Comparison of ENCODE assay signal across 37 cellular contexts in the genomic region with DNA sequence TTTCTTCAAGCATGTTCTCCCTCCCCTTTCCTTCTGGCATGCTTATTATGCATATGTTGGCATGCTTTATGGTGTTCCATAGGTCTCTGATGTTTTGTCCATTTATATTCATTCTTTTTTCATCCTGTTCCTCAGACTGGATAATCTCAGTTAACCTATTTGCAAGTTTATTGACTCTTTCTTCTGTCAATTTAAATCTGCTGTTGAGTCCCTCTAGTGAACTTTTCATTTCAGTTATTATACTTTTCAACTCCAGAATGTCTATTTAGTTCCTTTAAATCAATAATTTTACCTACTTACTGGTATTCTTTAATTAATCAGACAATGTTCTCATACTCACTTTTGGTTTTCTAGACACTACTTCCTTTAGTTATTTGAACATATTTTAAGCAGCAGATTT.
"Had no signal": no experiment of that assay in that cellular context is flagged by ENCODE, and none has a peak within 500 bp of the region (broad histone marks: within the 10 kb centered on the region; RNA-seq: fewer than 3 reads in every experiment).

No MANE protein-coding gene starts in this region.

- H3K4me1 Mint-ChIP-seq: activated CD4-positive, alpha-beta T cell treated with anti-CD3 and anti-CD28 coated beads for 36 hours; activated CD4-positive, alpha-beta T cell treated with anti-CD3 and anti-CD28 coated beads, Interleukin-2, amount 10 ng/mL, durations not matched to agents 7 days and 5 days; activated naive CD8-positive, alpha-beta T cell treated with anti-CD3 and anti-CD28 coated beads, Interleukin-2, amount 50 U/mL, for 24 hours; brain had no signal

- H3K4me3 Mint-ChIP-seq: activated CD4-positive, alpha-beta T cell treated with anti-CD3 and anti-CD28 coated beads for 36 hours; activated CD4-positive, alpha-beta T cell treated with anti-CD3 and anti-CD28 coated beads, Interleukin-2, amount 10 ng/mL, durations not matched to agents 7 days and 5 days; activated CD8-positive, alpha-beta T cell treated with anti-CD3 and anti-CD28 coated beads, Interleukin-2, amount 10 ng/mL, durations not matched to agents 7 days and 5 days; activated naive CD4-positive, alpha-beta T cell treated with anti-CD3 and anti-CD28 coated beads for 36 hours; activated naive CD8-positive, alpha-beta T cell; activated naive CD8-positive, alpha-beta T cell treated with anti-CD3 and anti-CD28 coated beads, Interleukin-2, amount 50 U/mL, for 24 hours; activated T-cell treated with anti-CD3 and anti-CD28 coated beads, Interleukin-2, amount 50 U/mL, for 4 hours; activated T-helper 1 cell treated with anti-CD3 and anti-CD28 coated beads, Interleukin-12 subunit alpha, Interleukin-12 subunit beta, Interleukin-2, Interleukin-4 antibody, amounts not matched to agents 30 ng/mL and 10 ng/mL and 1 ng/mL, durations not matched to agents 14 hours and 24 hours and 36 hours; brain; T-helper 1 cell treated with Interleukin-12 subunit alpha and Interleukin-12 subunit beta and Interleukin-4 antibody, amounts not matched to agents 30 μg/mL and 1 μg/mL, for 36 hours; T-helper 2 cell treated with Interferon-gamma antibody and Interleukin-4, amounts not matched to agents 5 μg/mL and 100 μg/mL, for 36 hours; WTC11 had no signal

- H3K4me1 ChIP-seq: Peyer's patch, SJSA1 had no signal

- H3K4me2 ChIP-seq: SK-N-SH had no signal

- H3K36me3 ChIP-seq: MG63, Peyer's patch, SJSA1 had no signal

- H3K27ac Mint-ChIP-seq: activated CD4-positive, alpha-beta T cell treated with anti-CD3 and anti-CD28 coated beads for 36 hours; activated CD4-positive, alpha-beta T cell treated with anti-CD3 and anti-CD28 coated beads, Interleukin-2, amount 10 ng/mL, durations not matched to agents 7 days and 5 days; activated CD8-positive, alpha-beta T cell treated with anti-CD3 and anti-CD28 coated beads, Interleukin-2, amount 10 ng/mL, durations not matched to agents 7 days and 5 days; activated naive CD4-positive, alpha-beta T cell treated with anti-CD3 and anti-CD28 coated beads for 36 hours; activated naive CD8-positive, alpha-beta T cell; activated naive CD8-positive, alpha-beta T cell treated with anti-CD3 and anti-CD28 coated beads, Interleukin-2, amount 50 U/mL, for 24 hours; activated T-helper 1 cell treated with anti-CD3 and anti-CD28 coated beads, Interleukin-12 subunit alpha, Interleukin-12 subunit beta, Interleukin-2, Interleukin-4 antibody, amounts not matched to agents 30 ng/mL and 10 ng/mL and 1 ng/mL, durations not matched to agents 14 hours and 24 hours and 36 hours; brain; T-helper 1 cell treated with Interleukin-12 subunit alpha and Interleukin-12 subunit beta and Interleukin-4 antibody, amounts not matched to agents 30 μg/mL and 1 μg/mL, for 36 hours; T-helper 2 cell treated with Interferon-gamma antibody and Interleukin-4, amounts not matched to agents 5 μg/mL and 100 μg/mL, for 36 hours; WTC11 had no signal

- H3K36me3 Mint-ChIP-seq: activated naive CD8-positive, alpha-beta T cell had no signal

- FAIRE-seq: bronchial epithelial cell, TTC549 had no signal

- ATAC-seq: activated CD4-positive, alpha-beta T cell treated with anti-CD3 and anti-CD28 coated beads for 36 hours; activated CD4-positive, CD25-positive, alpha-beta regulatory T cell treated with anti-CD3 and anti-CD28 coated beads, Interleukin-2, amount 50 U/mL, for 24 hours; activated CD8-positive, alpha-beta T cell treated with anti-CD3 and anti-CD28 coated beads, Interleukin-2, amount 10 ng/mL, durations not matched to agents 7 days and 5 days; activated naive CD8-positive, alpha-beta T cell treated with anti-CD3 and anti-CD28 coated beads, Interleukin-2, amount 50 U/mL, for 24 hours; activated T-cell treated with anti-CD3 and anti-CD28 coated beads, Interleukin-2, amount 50 U/mL, for 4 hours; PC-3; WTC11 had no signal

- H3K27me3 ChIP-seq: MG63, Peyer's patch, SJSA1 had no signal

- H3K9ac ChIP-seq: SK-N-SH had no signal

- H3K27ac ChIP-seq: Peyer's patch, SJSA1 had no signal

- DNase-seq: activated CD4-positive, alpha-beta T cell treated with anti-CD3 and anti-CD28 coated beads for 36 hours; activated CD4-positive, alpha-beta T cell treated with anti-CD3 and anti-CD28 coated beads, Interleukin-2, amount 10 ng/mL, durations not matched to agents 7 days and 5 days; activated CD4-positive, alpha-beta T cell treated with anti-CD3 and anti-CD28 coated beads, Interleukin-2, amount 50 U/mL, for 48 hours; activated CD8-positive, alpha-beta memory T cell treated with anti-CD3 and anti-CD28 coated beads, Interleukin-2, amount 50 U/mL, for 4 hours; activated CD8-positive, alpha-beta T cell treated with anti-CD3 and anti-CD28 coated beads, Interleukin-2, amount 10 ng/mL, durations not matched to agents 7 days and 5 days; activated gamma-delta T cell treated with Interleukin-2 at 50 U/mL for 16 hours; activated naive CD4-positive, alpha-beta T cell treated with anti-CD3 and anti-CD28 coated beads for 36 hours; activated naive CD8-positive, alpha-beta T cell treated with anti-CD3 and anti-CD28 coated beads, Interleukin-2, amount 50 U/mL, for 24 hours; activated T-cell treated with anti-CD3 and anti-CD28 coated beads for 4 hours; activated T-cell treated with anti-CD3 and anti-CD28 coated beads, Interleukin-2, amount 50 U/mL, for 4 hours; anterior cingulate cortex; caudate nucleus; cerebellar nuclear complex; Kasumi-1; MG63; NCI-H1048; NCI-H1105 treated with DMSO at 0.1 percent for 48 hours; NCI-H1436; NCI-H1694 treated with DMSO at 0.1 percent for 48 hours; NCI-H2029; NCI-H345; NCI-H524 treated with DMSO at 0.1 percent for 48 hours; PC-3; Peyer's patch; RPMI8226; SHP77 treated with DMSO at 0.1 percent for 48 hours; SK-N-SH had no signal

- H3K4me3 ChIP-seq: MG63, Peyer's patch, SJSA1 had no signal

- H3K9me3 ChIP-seq: SK-N-SH had no signal
